8 cellular contexts compared by ENCODE assay signal in the genomic region with DNA sequence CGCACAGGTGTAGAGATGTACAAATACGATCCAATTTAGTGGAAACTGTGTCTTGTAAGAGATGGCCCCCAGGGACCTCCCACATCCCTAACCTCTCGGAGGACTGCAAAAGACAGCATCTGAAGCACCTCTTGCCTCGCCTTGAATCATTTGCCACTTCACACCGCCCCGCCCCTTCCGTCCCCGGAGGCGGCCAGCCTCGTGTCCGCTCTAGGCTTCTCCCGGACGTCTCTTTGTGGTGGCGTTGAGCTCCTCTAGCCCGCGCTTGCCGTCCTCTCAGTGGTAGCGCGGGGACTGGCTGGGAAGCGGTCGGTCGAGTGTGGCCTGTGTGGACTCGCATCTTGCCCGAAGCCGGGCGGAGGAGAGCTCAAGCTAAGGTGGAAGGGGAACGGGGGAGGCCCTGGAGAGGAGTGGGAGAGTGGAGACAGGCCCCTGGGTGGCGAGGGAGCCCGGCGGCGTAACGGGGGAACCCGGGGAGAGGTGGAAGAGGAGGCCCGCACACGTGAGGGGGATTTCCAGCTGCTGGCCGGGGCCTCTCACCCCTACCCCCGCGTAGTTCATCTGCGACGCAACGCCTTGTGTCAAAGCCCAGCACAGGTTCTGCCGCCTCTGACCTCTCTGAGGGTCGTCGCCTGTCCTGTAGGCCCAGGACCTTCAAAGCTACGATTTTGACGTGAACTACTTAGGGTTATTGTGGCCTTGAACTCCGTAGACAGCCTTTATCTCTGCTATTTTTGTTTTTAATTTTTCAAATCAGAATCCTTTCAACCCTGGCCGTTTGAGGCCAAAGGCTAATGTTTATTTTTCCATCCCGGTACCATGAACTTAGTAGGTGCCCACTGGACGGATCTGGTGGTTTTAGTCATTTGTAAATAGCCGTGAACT. TPM values are rescaled to one million over a fixed set of nuclear protein-coding genes. Genes with fewer than 3 reads are reported as not detected.
A peak's percentile ranks its signal among the peaks of the same experiment; 100 is the strongest.
DNase-seq lines count a peak whose midpoint lies in the region; ATAC-seq lines count a peak whose summit lies in the region.

A gene (plus strand): TSS at position 279 of the 885 bp plus-strand sequence. CDS start 7,845 bp downstream, outside the sequence.

- H3K4me3 ChIP-seq in BLaER1 = peak within 1 kb of the TSS; percentile 88

- peaks cover 42% of the 10 kb centered on the region for H3K4me1 ChIP-seq in BLaER1

- no peaks in the 10 kb centered on the region for H3K27me3 ChIP-seq in BLaER1

- ATAC-seq in GM19328 (IDR thresholded peaks at IDR 0.05; ENCODE audit: unreplicated experiment) (peak; percentile 96), HG03520 (IDR thresholded peaks at IDR 0.05; ENCODE audit: unreplicated experiment) (peak; percentile 98), left lobe of liver (peak; percentile 99)

- H4K20me1 ChIP-seq in BLaER1 = peaks cover 42% of the 10 kb centered on the region

- peak within 1 kb of the TSS; percentile 99 for H3K9ac ChIP-seq in BLaER1

- DNase-seq in NCI-H69 (lab: John Stamatoyannopoulos, UW) (peak; percentile 99), dedifferentiated amniotic fluid mesenchymal stem cell (ENCODE audit: extremely low spot score) (peak; percentile 96), left lobe of liver (ENCODE audit: low spot score) (peak; percentile 92)
- peak; percentile 82 for DNase-seq in activated CD4-positive, alpha-beta T cell treated with anti-CD3 and anti-CD28 coated beads, Interleukin-2, amount 50 U/mL, for 1 hour
- peak; percentile 85 for DNase-seq in stimulated activated CD4-positive, alpha-beta T cell treated with anti-CD3 and anti-CD28 coated beads, Interleukin-2, amount 100 ng/mL, for 4 hours (ENCODE audit: low read depth)

- no peaks in the 10 kb centered on the region for H3K9me3 ChIP-seq in BLaER1

- peak within 1 kb of the TSS; percentile 98 for H3K27ac ChIP-seq in BLaER1

- peaks cover 16% of the 10 kb centered on the region; the same call in 1 of the 2 replicates for H3K36me3 ChIP-seq in BLaER1

- H3K4me2 ChIP-seq in BLaER1 = peak within 1 kb of the TSS; percentile 85

RNA-seq across cellular contexts. Expression of the gene that starts here (rescaled TPM):
- total RNA-seq in left lobe of liver = 8.6 TPM

Comparison
In these comparisons a context has a peak if more than half of its experiments do, and no peak if none do; other contexts are left out.
1. Peak in every context shown above with its lines: DNase-seq, ATAC-seq, H3K4me3 ChIP-seq and H3K27ac ChIP-seq.